1 cellular context compared by ENCODE assay signal in the genomic region with DNA sequence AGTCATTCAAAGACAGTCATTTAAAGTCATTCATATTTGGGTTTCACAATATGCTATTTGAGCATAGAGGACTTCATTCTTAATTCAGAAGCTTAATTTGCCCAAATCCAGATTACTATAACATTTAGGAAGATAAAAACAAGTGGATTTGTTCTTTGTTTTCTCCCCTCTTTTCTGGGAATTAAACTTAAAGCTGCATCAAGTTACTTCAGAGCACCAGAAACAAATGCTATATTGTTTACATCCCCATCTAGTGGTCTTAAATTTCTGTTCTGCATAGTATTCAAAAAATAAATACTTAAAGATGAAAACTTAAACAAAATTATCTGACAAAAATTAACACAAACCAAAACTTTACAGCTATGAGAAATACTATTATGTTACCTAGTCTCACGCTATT.
TF ChIP-seq lines count a peak whose summit lies in the region.

No MANE protein-coding gene starts in this region.

TF ChIP-seq in K562, 482 proteins besides CTCF, POLR2A, EP300 and RAD21:
- TF ChIP-seq, protein P1, sequence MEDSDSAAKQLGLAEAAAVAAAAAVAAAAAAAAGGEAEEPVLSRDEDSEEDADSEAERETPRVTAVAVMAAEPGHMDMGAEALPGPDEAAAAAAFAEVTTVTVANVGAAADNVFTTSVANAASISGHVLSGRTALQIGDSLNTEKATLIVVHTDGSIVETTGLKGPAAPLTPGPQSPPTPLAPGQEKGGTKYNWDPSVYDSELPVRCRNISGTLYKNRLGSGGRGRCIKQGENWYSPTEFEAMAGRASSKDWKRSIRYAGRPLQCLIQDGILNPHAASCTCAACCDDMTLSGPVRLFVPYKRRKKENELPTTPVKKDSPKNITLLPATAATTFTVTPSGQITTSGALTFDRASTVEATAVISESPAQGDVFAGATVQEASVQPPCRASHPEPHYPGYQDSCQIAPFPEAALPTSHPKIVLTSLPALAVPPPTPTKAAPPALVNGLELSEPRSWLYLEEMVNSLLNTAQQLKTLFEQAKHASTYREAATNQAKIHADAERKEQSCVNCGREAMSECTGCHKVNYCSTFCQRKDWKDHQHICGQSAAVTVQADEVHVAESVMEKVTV (CRISPR knock-in tag; IDR thresholded peaks at IDR 0.05), result peak; percentile 46
- TF ChIP-seq, protein P2, sequence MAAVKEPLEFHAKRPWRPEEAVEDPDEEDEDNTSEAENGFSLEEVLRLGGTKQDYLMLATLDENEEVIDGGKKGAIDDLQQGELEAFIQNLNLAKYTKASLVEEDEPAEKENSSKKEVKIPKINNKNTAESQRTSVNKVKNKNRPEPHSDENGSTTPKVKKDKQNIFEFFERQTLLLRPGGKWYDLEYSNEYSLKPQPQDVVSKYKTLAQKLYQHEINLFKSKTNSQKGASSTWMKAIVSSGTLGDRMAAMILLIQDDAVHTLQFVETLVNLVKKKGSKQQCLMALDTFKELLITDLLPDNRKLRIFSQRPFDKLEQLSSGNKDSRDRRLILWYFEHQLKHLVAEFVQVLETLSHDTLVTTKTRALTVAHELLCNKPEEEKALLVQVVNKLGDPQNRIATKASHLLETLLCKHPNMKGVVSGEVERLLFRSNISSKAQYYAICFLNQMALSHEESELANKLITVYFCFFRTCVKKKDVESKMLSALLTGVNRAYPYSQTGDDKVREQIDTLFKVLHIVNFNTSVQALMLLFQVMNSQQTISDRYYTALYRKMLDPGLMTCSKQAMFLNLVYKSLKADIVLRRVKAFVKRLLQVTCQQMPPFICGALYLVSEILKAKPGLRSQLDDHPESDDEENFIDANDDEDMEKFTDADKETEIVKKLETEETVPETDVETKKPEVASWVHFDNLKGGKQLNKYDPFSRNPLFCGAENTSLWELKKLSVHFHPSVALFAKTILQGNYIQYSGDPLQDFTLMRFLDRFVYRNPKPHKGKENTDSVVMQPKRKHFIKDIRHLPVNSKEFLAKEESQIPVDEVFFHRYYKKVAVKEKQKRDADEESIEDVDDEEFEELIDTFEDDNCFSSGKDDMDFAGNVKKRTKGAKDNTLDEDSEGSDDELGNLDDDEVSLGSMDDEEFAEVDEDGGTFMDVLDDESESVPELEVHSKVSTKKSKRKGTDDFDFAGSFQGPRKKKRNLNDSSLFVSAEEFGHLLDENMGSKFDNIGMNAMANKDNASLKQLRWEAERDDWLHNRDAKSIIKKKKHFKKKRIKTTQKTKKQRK (IDR thresholded peaks at IDR 0.05; ENCODE audit: borderline replicate concordance, low read depth, low read length), result no peak
- TF ChIP-seq L3MBTL2 (IDR thresholded peaks at IDR 0.05), result no peak
- no peak for TF ChIP-seq PPARD (CRISPR knock-in tag; IDR thresholded peaks at IDR 0.05)
- no peak for TF ChIP-seq ZNF224 (CRISPR knock-in tag; IDR thresholded peaks at IDR 0.05)
- TF ChIP-seq, protein P3, sequence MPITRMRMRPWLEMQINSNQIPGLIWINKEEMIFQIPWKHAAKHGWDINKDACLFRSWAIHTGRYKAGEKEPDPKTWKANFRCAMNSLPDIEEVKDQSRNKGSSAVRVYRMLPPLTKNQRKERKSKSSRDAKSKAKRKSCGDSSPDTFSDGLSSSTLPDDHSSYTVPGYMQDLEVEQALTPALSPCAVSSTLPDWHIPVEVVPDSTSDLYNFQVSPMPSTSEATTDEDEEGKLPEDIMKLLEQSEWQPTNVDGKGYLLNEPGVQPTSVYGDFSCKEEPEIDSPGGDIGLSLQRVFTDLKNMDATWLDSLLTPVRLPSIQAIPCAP (CRISPR knock-in tag; IDR thresholded peaks at IDR 0.05; ENCODE audit: borderline replicate concordance), result no peak
- no peak for TF ChIP-seq RUNX1 (IDR thresholded peaks at IDR 0.05; ENCODE audit: low read depth)
- TF ChIP-seq ZNF436 (CRISPR knock-in tag; IDR thresholded peaks at IDR 0.05), result no peak
- TF ChIP-seq SRSF3 (IDR thresholded peaks at IDR 0.05; ENCODE audit: insufficient read depth, low read length), result no peak
- TF ChIP-seq PTRF (tag; IDR thresholded peaks at IDR 0.05), result no peak
- 0 out of 4 replicates have a peak, but pooled peaks of 1 of the 2 experiments have one; percentile 11 for TF ChIP-seq NONO (IDR thresholded peaks at IDR 0.05; ENCODE audit: low read depth in 2 of 2, low read length in 1 of 2)
- no peak for TF ChIP-seq STAG1 (CRISPR knock-in tag; IDR thresholded peaks at IDR 0.05; ENCODE audit: borderline replicate concordance)
- TF ChIP-seq CEBPB (tag; IDR thresholded peaks at IDR 0.05), result peak; percentile 31; the same call in 1 of the 2 replicates
- no peak for TF ChIP-seq NUFIP1 (IDR thresholded peaks at IDR 0.05; ENCODE audit: partially characterized antibody)
- no peak for TF ChIP-seq MXI1 (IDR thresholded peaks at IDR 0.05; ENCODE audit: low read depth, low read length)
- no peak for TF ChIP-seq ILF3 (IDR thresholded peaks at IDR 0.05; ENCODE audit: borderline replicate concordance)
- TF ChIP-seq, protein P4, sequence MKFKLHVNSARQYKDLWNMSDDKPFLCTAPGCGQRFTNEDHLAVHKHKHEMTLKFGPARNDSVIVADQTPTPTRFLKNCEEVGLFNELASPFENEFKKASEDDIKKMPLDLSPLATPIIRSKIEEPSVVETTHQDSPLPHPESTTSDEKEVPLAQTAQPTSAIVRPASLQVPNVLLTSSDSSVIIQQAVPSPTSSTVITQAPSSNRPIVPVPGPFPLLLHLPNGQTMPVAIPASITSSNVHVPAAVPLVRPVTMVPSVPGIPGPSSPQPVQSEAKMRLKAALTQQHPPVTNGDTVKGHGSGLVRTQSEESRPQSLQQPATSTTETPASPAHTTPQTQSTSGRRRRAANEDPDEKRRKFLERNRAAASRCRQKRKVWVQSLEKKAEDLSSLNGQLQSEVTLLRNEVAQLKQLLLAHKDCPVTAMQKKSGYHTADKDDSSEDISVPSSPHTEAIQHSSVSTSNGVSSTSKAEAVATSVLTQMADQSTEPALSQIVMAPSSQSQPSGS (CRISPR knock-in tag; IDR thresholded peaks at IDR 0.05), result no peak
- TF ChIP-seq ELF4 (CRISPR knock-in tag; IDR thresholded peaks at IDR 0.05), result no peak
- TF ChIP-seq, protein P5, sequence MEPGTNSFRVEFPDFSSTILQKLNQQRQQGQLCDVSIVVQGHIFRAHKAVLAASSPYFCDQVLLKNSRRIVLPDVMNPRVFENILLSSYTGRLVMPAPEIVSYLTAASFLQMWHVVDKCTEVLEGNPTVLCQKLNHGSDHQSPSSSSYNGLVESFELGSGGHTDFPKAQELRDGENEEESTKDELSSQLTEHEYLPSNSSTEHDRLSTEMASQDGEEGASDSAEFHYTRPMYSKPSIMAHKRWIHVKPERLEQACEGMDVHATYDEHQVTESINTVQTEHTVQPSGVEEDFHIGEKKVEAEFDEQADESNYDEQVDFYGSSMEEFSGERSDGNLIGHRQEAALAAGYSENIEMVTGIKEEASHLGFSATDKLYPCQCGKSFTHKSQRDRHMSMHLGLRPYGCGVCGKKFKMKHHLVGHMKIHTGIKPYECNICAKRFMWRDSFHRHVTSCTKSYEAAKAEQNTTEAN (CRISPR knock-in tag; IDR thresholded peaks at IDR 0.05), result no peak
- TF ChIP-seq, protein P6, sequence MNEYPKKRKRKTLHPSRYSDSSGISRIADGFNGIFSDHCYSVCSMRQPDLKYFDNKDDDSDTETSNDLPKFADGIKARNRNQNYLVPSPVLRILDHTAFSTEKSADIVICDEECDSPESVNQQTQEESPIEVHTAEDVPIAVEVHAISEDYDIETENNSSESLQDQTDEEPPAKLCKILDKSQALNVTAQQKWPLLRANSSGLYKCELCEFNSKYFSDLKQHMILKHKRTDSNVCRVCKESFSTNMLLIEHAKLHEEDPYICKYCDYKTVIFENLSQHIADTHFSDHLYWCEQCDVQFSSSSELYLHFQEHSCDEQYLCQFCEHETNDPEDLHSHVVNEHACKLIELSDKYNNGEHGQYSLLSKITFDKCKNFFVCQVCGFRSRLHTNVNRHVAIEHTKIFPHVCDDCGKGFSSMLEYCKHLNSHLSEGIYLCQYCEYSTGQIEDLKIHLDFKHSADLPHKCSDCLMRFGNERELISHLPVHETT (CRISPR knock-in tag; conservative IDR thresholded peaks at IDR 0.05 in 1 of 2, IDR thresholded peaks at IDR 0.05 in 1 of 2), result no peak
- TF ChIP-seq FOXM1 (IDR thresholded peaks at IDR 0.05; ENCODE audit: low read depth), result no peak
- no peak for TF ChIP-seq FOXM1 (CRISPR knock-in tag; IDR thresholded peaks at IDR 0.05; ENCODE audit: low read depth)
- no peak for TF ChIP-seq PTTG1 (tag; IDR thresholded peaks at IDR 0.05; ENCODE audit: low read depth)
- no peak for TF ChIP-seq ZNF174 (CRISPR knock-in tag; IDR thresholded peaks at IDR 0.05)
- TF ChIP-seq, protein P7, sequence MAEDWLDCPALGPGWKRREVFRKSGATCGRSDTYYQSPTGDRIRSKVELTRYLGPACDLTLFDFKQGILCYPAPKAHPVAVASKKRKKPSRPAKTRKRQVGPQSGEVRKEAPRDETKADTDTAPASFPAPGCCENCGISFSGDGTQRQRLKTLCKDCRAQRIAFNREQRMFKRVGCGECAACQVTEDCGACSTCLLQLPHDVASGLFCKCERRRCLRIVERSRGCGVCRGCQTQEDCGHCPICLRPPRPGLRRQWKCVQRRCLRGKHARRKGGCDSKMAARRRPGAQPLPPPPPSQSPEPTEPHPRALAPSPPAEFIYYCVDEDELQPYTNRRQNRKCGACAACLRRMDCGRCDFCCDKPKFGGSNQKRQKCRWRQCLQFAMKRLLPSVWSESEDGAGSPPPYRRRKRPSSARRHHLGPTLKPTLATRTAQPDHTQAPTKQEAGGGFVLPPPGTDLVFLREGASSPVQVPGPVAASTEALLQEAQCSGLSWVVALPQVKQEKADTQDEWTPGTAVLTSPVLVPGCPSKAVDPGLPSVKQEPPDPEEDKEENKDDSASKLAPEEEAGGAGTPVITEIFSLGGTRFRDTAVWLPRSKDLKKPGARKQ (CRISPR knock-in tag; IDR thresholded peaks at IDR 0.05), result no peak
- TF ChIP-seq FOXK2 (conservative IDR thresholded peaks at IDR 0.05 in 1 of 2, IDR thresholded peaks at IDR 0.05 in 1 of 2; ENCODE audit: low read depth in 2 of 2), result no peak
- no peak for TF ChIP-seq ZNF79 (CRISPR knock-in tag; IDR thresholded peaks at IDR 0.05; ENCODE audit: low read depth)
